Comparison of ENCODE assay signal across 27 cellular contexts in genomic region chr7:97757824-97758223, GRCh38. TPM values are rescaled to one million over a fixed set of nuclear protein-coding genes. Genes with fewer than 3 reads are reported as not detected.
DNase-seq lines count a peak whose midpoint lies in the region; ATAC-seq, FAIRE-seq and TF ChIP-seq lines count a peak whose summit lies in the region.
"Had no signal": no experiment of that assay in that cellular context is flagged by ENCODE, and none has a peak within 500 bp of the region (broad histone marks: within the 10 kb centered on the region; RNA-seq: fewer than 3 reads in every experiment).

No MANE protein-coding gene starts in this region.

- H3K4me2 ChIP-seq in GM23338 (no peak overlapping the region), K562 (ENCODE audit: insufficient read depth, low read length) (no peak overlapping the region)
- H3K4me2 ChIP-seq: BLaER1 had no signal

- no peak for TF ChIP-seq RAD21 in K562 (CRISPR knock-in tag; conservative IDR thresholded peaks at IDR 0.05 in 1 of 2, IDR thresholded peaks at IDR 0.05 in 1 of 2)

- TF ChIP-seq POLR2A in K562 (conservative IDR thresholded peaks at IDR 0.05): no peak

- H4K20me1 ChIP-seq in GM23338 (replicated peaks; ENCODE audit: insufficient read depth) (no peaks in the 10 kb centered on the region), K562 (replicated peaks; ENCODE audit: control insufficient read depth, insufficient read depth, low read length) (no peaks in the 10 kb centered on the region)
- H4K20me1 ChIP-seq: BLaER1 had no signal

- no peaks in the 10 kb centered on the region for H3K27me3 Mint-ChIP-seq in GM23338 (ENCODE audit: insufficient read depth, low read depth, poor library complexity)
- H3K27me3 Mint-ChIP-seq: CD4-positive, CD25-positive, alpha-beta regulatory T cell had no signal

- CTCF ChIA-PET in K562 (lab: Yijun Ruan, JAX; ENCODE audit: low intra/inter-chr PET ratio): no interaction called here

- H3K9me3 ChIP-seq in K562 (replicated peaks; ENCODE audit: control insufficient read depth, insufficient read depth, low read depth, low read length): no peaks in the 10 kb centered on the region
- H3K9me3 ChIP-seq: BE2C, BLaER1 had no signal

- no peaks in the 10 kb centered on the region for H3K4me1 Mint-ChIP-seq in GM23338
- H3K4me1 Mint-ChIP-seq: CD14-positive monocyte; CD4-positive, alpha-beta memory T cell; CD4-positive, CD25-positive, alpha-beta regulatory T cell; CD8-positive, alpha-beta memory T cell had no signal

- H3K27ac ChIP-seq in GM23338 (ENCODE audit: low read depth) (no peak overlapping the region), K562 (ENCODE audit: extremely low read depth, low read depth, low read length) (no peak overlapping the region)
- H3K27ac ChIP-seq: BLaER1 had no signal

- no TSS peak for BruUV-seq in K562 (replicated peaks; lab: Mats Ljungman, UMichigan)

- DNase-seq in GM23338 (ENCODE audit: low spot score): no peak
- DNase-seq in K562 (ENCODE audit: extremely low read depth in 1 of 4, low spot score in 3 of 4): no peak
- peak; percentile 0 for DNase-seq in kidney tubule cell (ENCODE audit: low spot score)
- DNase-seq in NCI-H1092 treated with DMSO at 0.1 percent for 48 hours (lab: John Stamatoyannopoulos, UW): no peak
- DNase-seq: 8988T; ACHN; BE2C; C1 segment of cervical spinal cord; CD4-positive, alpha-beta memory T cell; CD4-positive, CD25-positive, alpha-beta regulatory T cell; CD8-positive, alpha-beta memory T cell; COR-L47; DMS 273 treated with DMSO at 0.1 percent for 48 hours; DMS153; DMS53; DMS79; DND-41; EL; GDM1 had no signal

- H3K9me1 ChIP-seq in K562 (ENCODE audit: control insufficient read depth, insufficient read depth, low read length): no peaks in the 10 kb centered on the region

- 3% methylated on average over 2 of the region's 2 CpGs for WGBS in K562 (ENCODE audit: insufficient coverage, low coverage, missing lambda C conversion rate)

- in situ Hi-C loops in K562 (cut with MboI): no loop called here

- TF ChIP-seq EP300 in K562 (IDR thresholded peaks at IDR 0.05; ENCODE audit: low read length): no peak

- TF ChIP-seq CTCF in GM23338 (conservative IDR thresholded peaks at IDR 0.05; ENCODE audit: low read depth in 2 of 2) (no peak), K562 (IDR thresholded peaks at IDR 0.05 in 2 of 3, conservative IDR thresholded peaks at IDR 0.05 in 1 of 3; ENCODE audit: insufficient read depth in 2 of 3, low read depth in 1 of 3, low read length in 3 of 3) (no peak)

- H3K4me3 ChIP-seq in GM23338 (no peak overlapping the region), K562 (no peak overlapping the region)
- H3K4me3 ChIP-seq: BLaER1, GM12878 had no signal

- no peak overlapping the region; the same call in 1 of the 2 replicates for H3K27ac Mint-ChIP-seq in GM23338
- H3K27ac Mint-ChIP-seq: CD14-positive monocyte; CD4-positive, alpha-beta memory T cell; CD4-positive, CD25-positive, alpha-beta regulatory T cell; CD8-positive, alpha-beta memory T cell had no signal

- no peak overlapping the region for H3K9ac ChIP-seq in K562 (ENCODE audit: insufficient read depth in 1 of 2, low read depth in 2 of 2, low read length in 2 of 2)
- H3K9ac ChIP-seq: BLaER1 had no signal

- no peak overlapping the region for H3K4me3 Mint-ChIP-seq in GM23338
- H3K4me3 Mint-ChIP-seq: CD14-positive monocyte; CD4-positive, alpha-beta memory T cell; CD4-positive, CD25-positive, alpha-beta regulatory T cell; CD8-positive, alpha-beta memory T cell had no signal

- ATAC-seq in GM23338 (no peak), K562 (no peak), HG03469 (IDR thresholded peaks at IDR 0.05; ENCODE audit: unreplicated experiment) (no peak)
- ATAC-seq: GM12878 had no signal

- no peaks in the 10 kb centered on the region for H3F3A ChIP-seq in GM23338 (replicated peaks; ENCODE audit: low read depth)

- H2AFZ ChIP-seq in GM23338 (peak overlapping the region; percentile 67; the same call in 1 of the 2 replicates), K562 (ENCODE audit: low read depth, low read length) (no peak overlapping the region)

- H3K9me2 ChIP-seq in GM23338 (ENCODE audit: insufficient read depth): 0 out of 2 replicates have a peak, but pooled peaks cover 6% of the 10 kb centered on the region

- no peak for FAIRE-seq in K562 (lab: Jason Lieb, UNC)
- FAIRE-seq: GM12878, GM12892, GM18507 had no signal

- POLR2A ChIA-PET in K562 (lab: Yijun Ruan, JAX): interaction anchor here (1.5 kb wide), 1 partner anchor 114 kb away, joined by 3 read pairs; the partner anchor contains the start of gene ASNS

- H3K4me1 ChIP-seq in GM23338 (ENCODE audit: insufficient read depth) (no peaks in the 10 kb centered on the region), K562 (replicated peaks in 1 of 2; ENCODE audit: control insufficient read depth in 2 of 2, insufficient read depth in 2 of 2, low read length in 2 of 2) (no peaks in the 10 kb centered on the region)
- H3K4me1 ChIP-seq: BE2C, BLaER1 had no signal

- H3K79me2 ChIP-seq in GM23338 (replicated peaks; ENCODE audit: insufficient read depth) (no peaks in the 10 kb centered on the region), K562 (ENCODE audit: control insufficient read depth, insufficient read depth, low read length) (no peaks in the 10 kb centered on the region)

- intact Hi-C loops in K562 (cut with micrococcal nuclease): no loop called here

- no peaks in the 10 kb centered on the region for H3K36me3 ChIP-seq in GM23338 (ENCODE audit: insufficient read depth)
- no peaks in the 10 kb centered on the region for H3K36me3 ChIP-seq in K562 (ENCODE audit: control insufficient read depth, insufficient read depth, low read length)
- H3K36me3 ChIP-seq: BE2C, BLaER1 had no signal

- no peaks in the 10 kb centered on the region for H3K27me3 ChIP-seq in GM23338 (ENCODE audit: insufficient read depth)
- peaks cover 0 to 3% of the 10 kb centered on the region in 2 experiments; a peak in 1 of 5 replicates for H3K27me3 ChIP-seq in K562 (ENCODE audit: control insufficient read depth in 2 of 2, insufficient read depth in 2 of 2, low read length in 2 of 2)
- H3K27me3 ChIP-seq: BE2C, BLaER1 had no signal

- H3K9me3 Mint-ChIP-seq in GM23338: no peaks in the 10 kb centered on the region; the same call in 2 of the 3 replicates

- no peaks in the 10 kb centered on the region for H3K36me3 Mint-ChIP-seq in GM23338 (ENCODE audit: low read depth)
- H3K36me3 Mint-ChIP-seq: CD14-positive monocyte; CD4-positive, alpha-beta memory T cell; CD4-positive, CD25-positive, alpha-beta regulatory T cell; CD8-positive, alpha-beta memory T cell had no signal

TF ChIP-seq in GM23338, 12 proteins besides CTCF, POLR2A, EP300 and RAD21 (continues in another document):
- TF ChIP-seq EZH2 (IDR thresholded peaks at IDR 0.05; ENCODE audit: low read depth, unreplicated experiment): no peak
- TF ChIP-seq ZNF114 (CRISPR knock-in tag; IDR thresholded peaks at IDR 0.05): no peak
- TF ChIP-seq NANOG (IDR thresholded peaks at IDR 0.05; ENCODE audit: borderline replicate concordance): no peak
- TF ChIP-seq ETS1 (IDR thresholded peaks at IDR 0.05): no peak
- no peak for TF ChIP-seq CREB1 (CRISPR knock-in tag; IDR thresholded peaks at IDR 0.05; ENCODE audit: low read depth)
- no peak for TF ChIP-seq JUNB (IDR thresholded peaks at IDR 0.05; ENCODE audit: unreplicated experiment)

TF ChIP-seq in K562, 482 proteins besides CTCF, POLR2A, EP300 and RAD21 (continues in another document):
- TF ChIP-seq YBX1 (IDR thresholded peaks at IDR 0.05) (no peak), ZBTB8A (IDR thresholded peaks at IDR 0.05; ENCODE audit: partially characterized antibody) (no peak), IRF9 (tag; IDR thresholded peaks at IDR 0.05) (peak; percentile 53; the same call in 1 of the 2 replicates), ZFP91 (CRISPR knock-in tag; IDR thresholded peaks at IDR 0.05) (no peak)

RNA-seq across cellular contexts. Expression of gene TAC1, which starts 25.9 kb away (rescaled TPM):
- 3.9 and 8.7 TPM in 2 replicates for total RNA-seq in GM23338 (2014; rRNA removed; shearing (Covaris generic))
- polyA plus RNA-seq in GM23338 (2016; fragmentation: Nextera tagmentation; extraction: Ambion mirVana) (7.5 and 9.7 TPM in 2 replicates), K562 (2011; rRNA removed) (not detected in 2 replicates), K562 (2014; fragmentation: Illumina TruSeq; extraction: Trizol) (not detected in 2 replicates), K562 (2014; fragmentation: Nextera tagmentation; extraction: Ambion mirVana) (under 1 TPM in 1 of 2 experiments, not detected in 1; 0.06 TPM), K562 (2014; rRNA removed) (0.09 and 0.12 TPM in 2 replicates)
- total RNA-seq in K562 (2011; cell fraction: chromatin; rRNA removed; ENCODE audit: low replicate concordance): 0.88 TPM in 1 of 2 replicates, not detected in the other
- not detected in 2 replicates for total RNA-seq in K562 (2011; cell fraction: nucleolus; rRNA removed)
- 1.2 TPM in 1 of 2 replicates, not detected in the other for total RNA-seq in K562 (2011; cell fraction: nucleoplasm; rRNA removed)
- total RNA-seq in K562 (2014; rRNA removed) (not detected in 2 replicates), K562 (2014; rRNA removed; fragmentation: Illumina TruSeq; extraction: Trizol) (not detected in 2 replicates), K562 (2015; rRNA removed; fragmentation: Illumina TruSeq; extraction: Trizol) (not detected in 2 replicates), K562 (2021) (not detected in 2 replicates)
- polyA plus RNA-seq in K562 (2011; cell fraction: cytosol; rRNA removed): not detected in 2 replicates
- polyA plus RNA-seq in K562 (2011; cell fraction: nucleus; rRNA removed): not detected in 2 replicates
- polyA plus RNA-seq in K562 (2012): 0.08 and 2.5 TPM in 2 replicates
- polyA minus RNA-seq in K562 (2011; rRNA and poly(A)+ RNA removed): not detected in 2 replicates
- not detected in 2 replicates for polyA minus RNA-seq in K562 (2011; cell fraction: cytosol; rRNA and poly(A)+ RNA removed)
- not detected in 2 replicates for polyA minus RNA-seq in K562 (2011; cell fraction: nucleus; rRNA and poly(A)+ RNA removed)
- total RNA-seq: CD4-positive, alpha-beta memory T cell; CD4-positive, CD25-positive, alpha-beta regulatory T cell; G401; GM12878 had no signal
- polyA plus RNA-seq: AG04450; CD14-positive monocyte; CD4-positive, alpha-beta memory T cell; CD4-positive, CD25-positive, alpha-beta regulatory T cell; CD8-positive, alpha-beta memory T cell; GM12878 had no signal
